Comparison of ENCODE assay signal across 8 cellular contexts in genomic region chr4:119559044-119559647, GRCh38.
DNase-seq lines count a peak whose midpoint lies in the region; ATAC-seq and TF ChIP-seq lines count a peak whose summit lies in the region.

No MANE protein-coding gene starts in this region.

- H3K79me2 ChIP-seq in GM23338 (replicated peaks; ENCODE audit: insufficient read depth) (no peaks in the 10 kb centered on the region), smooth muscle cell (ENCODE audit: low read depth) (no peaks in the 10 kb centered on the region)

- no peaks in the 10 kb centered on the region for H3F3A ChIP-seq in GM23338 (replicated peaks; ENCODE audit: low read depth)
- no peaks in the 10 kb centered on the region for H3F3A ChIP-seq in smooth muscle cell (ENCODE audit: low read depth)

- no peak overlapping the region for H3K27ac ChIP-seq in GM23338 (ENCODE audit: low read depth)
- no peak overlapping the region for H3K27ac ChIP-seq in Peyer's patch
- no peak overlapping the region for H3K27ac ChIP-seq in smooth muscle cell (ENCODE audit: low read depth)

- no peaks in the 10 kb centered on the region for H3K4me1 ChIP-seq in GM23338 (ENCODE audit: insufficient read depth)
- H3K4me1 ChIP-seq in Peyer's patch, result no peaks in the 10 kb centered on the region
- no peaks in the 10 kb centered on the region for H3K4me1 ChIP-seq in smooth muscle cell (ENCODE audit: low read depth)

- H3K36me3 Mint-ChIP-seq in GM23338 (ENCODE audit: low read depth), result peaks cover 8% of the 10 kb centered on the region
- peaks cover 4% of the 10 kb centered on the region for H3K36me3 Mint-ChIP-seq in activated naive CD4-positive, alpha-beta T cell treated with anti-CD3 and anti-CD28 coated beads for 36 hours (ENCODE audit: low read depth)

- H3K9ac ChIP-seq in smooth muscle cell (ENCODE audit: low read depth), result no peak overlapping the region

- no peaks in the 10 kb centered on the region for H3K4me1 Mint-ChIP-seq in GM23338
- no peaks in the 10 kb centered on the region for H3K4me1 Mint-ChIP-seq in activated naive CD4-positive, alpha-beta T cell treated with anti-CD3 and anti-CD28 coated beads for 36 hours (ENCODE audit: low read depth)

- CTCF ChIA-PET in activated naive CD4-positive, alpha-beta T cell treated with anti-CD3 and anti-CD28 coated beads for 36 hours (lab: Charles Lee), result interaction anchor here (0.7 to 4.2 kb wide), 5 partner anchors 15 to 493 kb away, joined by 3 to 22 read pairs (median 4); partner anchors contain the start of gene PDE5A

- no peak overlapping the region for H3K4me3 Mint-ChIP-seq in GM23338
- no peak overlapping the region for H3K4me3 Mint-ChIP-seq in activated naive CD4-positive, alpha-beta T cell treated with anti-CD3 and anti-CD28 coated beads for 36 hours

- H3K9me2 ChIP-seq in GM23338 (ENCODE audit: insufficient read depth), result no peaks in the 10 kb centered on the region

- DNase-seq in AML-193 (lab: John Stamatoyannopoulos, UW), result peak; percentile 35 to 39
- peak; percentile 66 for DNase-seq in GM23338 (ENCODE audit: low spot score)
- no peak for DNase-seq in Peyer's patch
- DNase-seq in fibroblast of pulmonary artery (ENCODE audit: low read depth), result peak; percentile 79
- no peak for DNase-seq in smooth muscle cell (lab: John Stamatoyannopoulos, UW; ENCODE audit: unreplicated experiment)
- DNase-seq in activated naive CD4-positive, alpha-beta T cell treated with anti-CD3 and anti-CD28 coated beads for 36 hours, result no peak
- DNase-seq in nucleus accumbens (lab: John Stamatoyannopoulos, UW), result no peak

- H3K9me3 ChIP-seq in Peyer's patch (peaks cover 0 to 1% (median 0%) of the 10 kb centered on the region in 4 donors), smooth muscle cell (replicated peaks; ENCODE audit: low read depth) (peaks cover 2% of the 10 kb centered on the region)

- H4K20me1 ChIP-seq in GM23338 (replicated peaks; ENCODE audit: insufficient read depth) (no peaks in the 10 kb centered on the region), smooth muscle cell (ENCODE audit: low read depth) (no peaks in the 10 kb centered on the region)

- no peak overlapping the region for H2AFZ ChIP-seq in GM23338
- H2AFZ ChIP-seq in smooth muscle cell (ENCODE audit: low read depth), result no peak overlapping the region

- H3K4me3 ChIP-seq in GM23338, result no peak overlapping the region
- H3K4me3 ChIP-seq in Peyer's patch, result no peak overlapping the region
- H3K4me3 ChIP-seq in fibroblast of pulmonary artery (replicated peaks; ENCODE audit: low read depth, low read length), result no peak overlapping the region
- H3K4me3 ChIP-seq in smooth muscle cell, result no peak overlapping the region

- H3K9me3 Mint-ChIP-seq in GM23338, result peaks cover 4% of the 10 kb centered on the region; the same call in 2 of the 3 replicates
- peaks cover 9% of the 10 kb centered on the region for H3K9me3 Mint-ChIP-seq in activated naive CD4-positive, alpha-beta T cell treated with anti-CD3 and anti-CD28 coated beads for 36 hours

- TF ChIP-seq POLR2A in Peyer's patch (IDR thresholded peaks at IDR 0.05) (no peak), GM18505 (IDR thresholded peaks at IDR 0.05; ENCODE audit: borderline replicate concordance, extremely low read depth, insufficient read depth, insufficient read length) (no peak)

- H3K4me2 ChIP-seq in GM23338 (no peak overlapping the region), smooth muscle cell (no peak overlapping the region)

- intact Hi-C loops in activated naive CD4-positive, alpha-beta T cell treated with anti-CD3 and anti-CD28 coated beads for 36 hours (cut with micrococcal nuclease), result loop anchor here (1.0 kb wide), 3 partner anchors 68 to 491 kb away; no protein-coding TSS in a partner anchor

- 0 out of 2 replicates have a peak, but pooled peaks cover under 1% of the 10 kb centered on the region for H3K36me3 ChIP-seq in GM23338 (ENCODE audit: insufficient read depth)
- H3K36me3 ChIP-seq in Peyer's patch, result peaks cover 0 to 19% (median 0%) of the 10 kb centered on the region in 3 donors
- H3K36me3 ChIP-seq in smooth muscle cell (ENCODE audit: low read depth), result peaks cover 13% of the 10 kb centered on the region

- ATAC-seq in GM23338 (no peak), GM18505 (IDR thresholded peaks at IDR 0.05; ENCODE audit: unreplicated experiment) (no peak)

- no peak overlapping the region for H3K27ac Mint-ChIP-seq in GM23338
- H3K27ac Mint-ChIP-seq in activated naive CD4-positive, alpha-beta T cell treated with anti-CD3 and anti-CD28 coated beads for 36 hours, result no peak overlapping the region

- H3K27me3 ChIP-seq in GM23338 (ENCODE audit: insufficient read depth) (no peaks in the 10 kb centered on the region), Peyer's patch (no peaks in the 10 kb centered on the region), smooth muscle cell (ENCODE audit: low read depth) (no peaks in the 10 kb centered on the region)

- peak in 1 of 2 experiments; percentile 75 for TF ChIP-seq CTCF in GM23338 (conservative IDR thresholded peaks at IDR 0.05; ENCODE audit: low read depth in 2 of 2)
- TF ChIP-seq CTCF in Peyer's patch (IDR thresholded peaks at IDR 0.05), result peak in 4 of 6 experiments; percentile 44 to 65 (median 60)
- peak; percentile 41 for TF ChIP-seq CTCF in fibroblast of pulmonary artery (IDR thresholded peaks at IDR 0.05; ENCODE audit: low read length, missing control alignments)
- TF ChIP-seq CTCF in smooth muscle cell (IDR thresholded peaks at IDR 0.05; ENCODE audit: borderline replicate concordance, insufficient read depth, poor library complexity, severe bottlenecking), result peak; percentile 58

- H3K27me3 Mint-ChIP-seq in GM23338 (ENCODE audit: insufficient read depth, low read depth, poor library complexity), result no peaks in the 10 kb centered on the region
- H3K27me3 Mint-ChIP-seq in activated naive CD4-positive, alpha-beta T cell treated with anti-CD3 and anti-CD28 coated beads for 36 hours (ENCODE audit: low read depth), result no peaks in the 10 kb centered on the region

TF ChIP-seq in GM23338, 12 proteins besides CTCF, POLR2A, EP300 and RAD21:
- TF ChIP-seq JUNB (IDR thresholded peaks at IDR 0.05; ENCODE audit: unreplicated experiment) (no peak), CREB1 (CRISPR knock-in tag; IDR thresholded peaks at IDR 0.05; ENCODE audit: low read depth) (no peak), EZH2phosphoT487 (IDR thresholded peaks at IDR 0.05; ENCODE audit: unreplicated experiment) (no peak), STAT1 (IDR thresholded peaks at IDR 0.05; ENCODE audit: unreplicated experiment) (no peak), EZH2 (IDR thresholded peaks at IDR 0.05; ENCODE audit: low read depth, unreplicated experiment) (no peak), ZNF114 (CRISPR knock-in tag; IDR thresholded peaks at IDR 0.05) (no peak), NANOG (IDR thresholded peaks at IDR 0.05; ENCODE audit: borderline replicate concordance) (no peak), ZNF331 (CRISPR knock-in tag; IDR thresholded peaks at IDR 0.05; ENCODE audit: low read depth) (no peak), POLR2AphosphoS5 (IDR thresholded peaks at IDR 0.05; ENCODE audit: low read depth) (no peak)
- TF ChIP-seq, protein P1, sequence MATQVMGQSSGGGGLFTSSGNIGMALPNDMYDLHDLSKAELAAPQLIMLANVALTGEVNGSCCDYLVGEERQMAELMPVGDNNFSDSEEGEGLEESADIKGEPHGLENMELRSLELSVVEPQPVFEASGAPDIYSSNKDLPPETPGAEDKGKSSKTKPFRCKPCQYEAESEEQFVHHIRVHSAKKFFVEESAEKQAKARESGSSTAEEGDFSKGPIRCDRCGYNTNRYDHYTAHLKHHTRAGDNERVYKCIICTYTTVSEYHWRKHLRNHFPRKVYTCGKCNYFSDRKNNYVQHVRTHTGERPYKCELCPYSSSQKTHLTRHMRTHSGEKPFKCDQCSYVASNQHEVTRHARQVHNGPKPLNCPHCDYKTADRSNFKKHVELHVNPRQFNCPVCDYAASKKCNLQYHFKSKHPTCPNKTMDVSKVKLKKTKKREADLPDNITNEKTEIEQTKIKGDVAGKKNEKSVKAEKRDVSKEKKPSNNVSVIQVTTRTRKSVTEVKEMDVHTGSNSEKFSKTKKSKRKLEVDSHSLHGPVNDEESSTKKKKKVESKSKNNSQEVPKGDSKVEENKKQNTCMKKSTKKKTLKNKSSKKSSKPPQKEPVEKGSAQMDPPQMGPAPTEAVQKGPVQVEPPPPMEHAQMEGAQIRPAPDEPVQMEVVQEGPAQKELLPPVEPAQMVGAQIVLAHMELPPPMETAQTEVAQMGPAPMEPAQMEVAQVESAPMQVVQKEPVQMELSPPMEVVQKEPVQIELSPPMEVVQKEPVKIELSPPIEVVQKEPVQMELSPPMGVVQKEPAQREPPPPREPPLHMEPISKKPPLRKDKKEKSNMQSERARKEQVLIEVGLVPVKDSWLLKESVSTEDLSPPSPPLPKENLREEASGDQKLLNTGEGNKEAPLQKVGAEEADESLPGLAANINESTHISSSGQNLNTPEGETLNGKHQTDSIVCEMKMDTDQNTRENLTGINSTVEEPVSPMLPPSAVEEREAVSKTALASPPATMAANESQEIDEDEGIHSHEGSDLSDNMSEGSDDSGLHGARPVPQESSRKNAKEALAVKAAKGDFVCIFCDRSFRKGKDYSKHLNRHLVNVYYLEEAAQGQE (IDR thresholded peaks at IDR 0.05; ENCODE audit: unreplicated experiment), result no peak
- TF ChIP-seq, protein P2, sequence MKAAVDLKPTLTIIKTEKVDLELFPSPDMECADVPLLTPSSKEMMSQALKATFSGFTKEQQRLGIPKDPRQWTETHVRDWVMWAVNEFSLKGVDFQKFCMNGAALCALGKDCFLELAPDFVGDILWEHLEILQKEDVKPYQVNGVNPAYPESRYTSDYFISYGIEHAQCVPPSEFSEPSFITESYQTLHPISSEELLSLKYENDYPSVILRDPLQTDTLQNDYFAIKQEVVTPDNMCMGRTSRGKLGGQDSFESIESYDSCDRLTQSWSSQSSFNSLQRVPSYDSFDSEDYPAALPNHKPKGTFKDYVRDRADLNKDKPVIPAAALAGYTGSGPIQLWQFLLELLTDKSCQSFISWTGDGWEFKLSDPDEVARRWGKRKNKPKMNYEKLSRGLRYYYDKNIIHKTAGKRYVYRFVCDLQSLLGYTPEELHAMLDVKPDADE (IDR thresholded peaks at IDR 0.05), result no peak

Comparison
In these comparisons a context has a peak if more than half of its experiments do, and no peak if none do; other contexts are left out.
1. DNase-seq: peak in AML-193 (2 of 2), GM23338 (single experiment) and fibroblast of pulmonary artery (single experiment); none in Peyer's patch (0 of 3), smooth muscle cell (single experiment), activated naive CD4-positive, alpha-beta T cell treated with anti-CD3 and anti-CD28 coated beads for 36 hours (single experiment) and nucleus accumbens (0 of 56).